Comparison of ENCODE assay signal across 30 cellular contexts in the genomic region with DNA sequence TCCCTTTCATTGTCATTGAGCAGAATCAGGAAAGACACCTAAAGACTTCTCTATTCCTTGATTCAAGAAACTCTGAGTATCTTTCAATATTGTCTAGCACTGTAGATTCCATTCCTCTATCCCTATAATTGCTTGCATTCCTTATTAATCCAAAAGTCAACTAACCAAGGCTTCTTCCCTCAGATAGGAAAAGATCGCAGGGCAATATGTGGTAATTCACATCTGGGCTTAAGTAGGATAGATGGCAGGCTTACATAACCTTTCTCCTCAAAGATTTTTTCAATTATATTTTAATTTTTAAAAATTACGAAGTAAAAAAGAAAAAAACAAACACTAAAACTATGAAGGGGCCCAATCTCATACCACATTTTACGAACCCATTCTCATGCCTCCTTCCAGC.
"Had no signal": no experiment of that assay in that cellular context is flagged by ENCODE, and none has a peak within 500 bp of the region (broad histone marks: within the 10 kb centered on the region; RNA-seq: fewer than 3 reads in every experiment).

No MANE protein-coding gene starts in this region.

- DNase-seq: hypothalamus; immature natural killer cell; kidney; left colon; left lung; lower lobe of right lung; mammary epithelial cell; mesenchymal stem cell; midbrain; mucosa of descending colon; naive thymus-derived CD4-positive, alpha-beta T cell; nucleus accumbens; pancreas; posterior cingulate gyrus; retina; right cardiac atrium; spleen; stimulated activated CD4-positive, alpha-beta T cell treated with anti-CD3 and anti-CD28 coated beads, Interleukin-4, amount 100 ng/mL, for 24 hours; stimulated activated naive CD4-positive, alpha-beta T cell treated with Interleukin-2 at 50 U/mL for 16 hours; stimulated activated naive CD8-positive, alpha-beta T cell treated with anti-CD3 and anti-CD28 coated beads, Interleukin-15, amount 100 ng/mL, for 72 hours; substantia nigra had no signal

- H3K36me3 ChIP-seq: left lung, lower lobe of right lung, pancreas, prostate gland, spleen, tibial nerve, vagina had no signal

- H3K9me3 ChIP-seq: left lung, lower lobe of right lung, mucosa of descending colon, pancreas, prostate gland, spleen, tibial nerve, vagina had no signal

- H3K4me3 Mint-ChIP-seq: immature natural killer cell; naive thymus-derived CD4-positive, alpha-beta T cell; nephron; neural crest cell; stimulated activated effector memory CD8-positive, alpha-beta T cell treated with anti-CD3 and anti-CD28 coated beads, Interleukin-12 subunit alpha, Interleukin-12 subunit beta, amount 100 ng/mL, for 72 hours; stimulated activated naive CD8-positive, alpha-beta T cell treated with anti-CD3 and anti-CD28 coated beads, Interleukin-15, amount 100 ng/mL, for 72 hours; type B pancreatic cell had no signal

- H3K9me3 Mint-ChIP-seq: immature natural killer cell; naive thymus-derived CD4-positive, alpha-beta T cell; nephron; neural crest cell; stimulated activated effector memory CD8-positive, alpha-beta T cell treated with anti-CD3 and anti-CD28 coated beads, Interleukin-12 subunit alpha, Interleukin-12 subunit beta, amount 100 ng/mL, for 72 hours; stimulated activated naive CD8-positive, alpha-beta T cell treated with anti-CD3 and anti-CD28 coated beads, Interleukin-15, amount 100 ng/mL, for 72 hours had no signal

- ATAC-seq: left colon; left lung; lower lobe of right lung; mucosa of descending colon; naive thymus-derived CD4-positive, alpha-beta T cell; pancreas; right cardiac atrium; sciatic nerve; stimulated activated effector memory CD8-positive, alpha-beta T cell treated with anti-CD3 and anti-CD28 coated beads, Interleukin-12 subunit alpha, Interleukin-12 subunit beta, amount 100 ng/mL, for 72 hours; stimulated activated naive CD8-positive, alpha-beta T cell treated with anti-CD3 and anti-CD28 coated beads, Interleukin-15, amount 100 ng/mL, for 72 hours had no signal

- H3K27ac Mint-ChIP-seq: immature natural killer cell; nephron; stimulated activated effector memory CD8-positive, alpha-beta T cell treated with anti-CD3 and anti-CD28 coated beads, Interleukin-12 subunit alpha, Interleukin-12 subunit beta, amount 100 ng/mL, for 72 hours; stimulated activated naive CD8-positive, alpha-beta T cell treated with anti-CD3 and anti-CD28 coated beads, Interleukin-15, amount 100 ng/mL, for 72 hours; type B pancreatic cell had no signal

- H3K27me3 ChIP-seq: left lung, pancreas, spleen, tibial nerve, vagina had no signal

- H3K27me3 Mint-ChIP-seq: stimulated activated naive CD8-positive, alpha-beta T cell treated with anti-CD3 and anti-CD28 coated beads, Interleukin-15, amount 100 ng/mL, for 72 hours; type B pancreatic cell had no signal

- H3K4me1 Mint-ChIP-seq: immature natural killer cell; nephron; neural crest cell; stimulated activated effector memory CD8-positive, alpha-beta T cell treated with anti-CD3 and anti-CD28 coated beads, Interleukin-12 subunit alpha, Interleukin-12 subunit beta, amount 100 ng/mL, for 72 hours had no signal

- H3K27ac ChIP-seq: left lung, lower lobe of right lung, pancreas, prostate gland, skin epidermis, spleen, tibial nerve, vagina had no signal

- H3K36me3 Mint-ChIP-seq: naive thymus-derived CD4-positive, alpha-beta T cell; stimulated activated effector memory CD8-positive, alpha-beta T cell treated with anti-CD3 and anti-CD28 coated beads, Interleukin-12 subunit alpha, Interleukin-12 subunit beta, amount 100 ng/mL, for 72 hours; type B pancreatic cell had no signal

- H3K4me3 ChIP-seq: left lung, lower lobe of right lung, mucosa of descending colon, pancreas, prostate gland, skin epidermis, spleen, tibial nerve, vagina had no signal

- H3K4me1 ChIP-seq: left lung, lower lobe of right lung, pancreas, prostate gland, spleen, tibial nerve, vagina had no signal
